ENCODE assay signal across 8 cellular contexts in the genomic region with DNA sequence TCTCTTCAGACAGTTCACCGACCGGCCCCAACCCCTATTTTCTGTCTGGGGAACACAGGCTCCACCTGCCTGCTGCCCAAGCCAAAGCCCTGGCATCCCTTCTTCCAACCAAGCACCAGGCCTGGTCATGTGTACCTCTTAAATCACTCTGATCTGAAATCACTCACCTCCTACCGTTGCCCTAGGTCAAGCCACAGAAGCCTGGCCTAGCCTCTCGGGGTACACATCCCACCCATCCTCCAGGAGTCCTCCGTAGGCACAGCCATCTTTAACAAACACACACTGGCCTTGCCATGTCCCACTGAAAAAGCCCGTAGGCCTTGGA.
DNase-seq lines count a peak whose midpoint lies in the region; ATAC-seq, FAIRE-seq and TF ChIP-seq lines count a peak whose summit lies in the region.

No MANE protein-coding gene starts in this region.

- TF ChIP-seq RAD21 in K562 (CRISPR knock-in tag; conservative IDR thresholded peaks at IDR 0.05 in 1 of 2, IDR thresholded peaks at IDR 0.05 in 1 of 2), result no peak

- H3K4me1 ChIP-seq in BE2C (peaks cover 45% of the 10 kb centered on the region), K562 (replicated peaks in 1 of 2; ENCODE audit: control insufficient read depth in 2 of 2, insufficient read depth in 2 of 2, low read length in 2 of 2) (peaks cover 17 to 24% of the 10 kb centered on the region in 2 experiments), mucosa of stomach (ENCODE audit: control insufficient read depth, insufficient read depth, low read length) (peaks cover 21% of the 10 kb centered on the region)

- H3K36me3 ChIP-seq in BE2C (no peaks in the 10 kb centered on the region), K562 (ENCODE audit: control insufficient read depth, insufficient read depth, low read length) (no peaks in the 10 kb centered on the region), mucosa of stomach (ENCODE audit: control insufficient read depth, insufficient read depth, low read length) (no peaks in the 10 kb centered on the region)

- H4K20me1 ChIP-seq in K562 (replicated peaks; ENCODE audit: control insufficient read depth, insufficient read depth, low read length), result no peaks in the 10 kb centered on the region

- no peak for TF ChIP-seq EP300 in K562 (IDR thresholded peaks at IDR 0.05; ENCODE audit: low read length)

- CTCF ChIA-PET in K562 (lab: Yijun Ruan, JAX; ENCODE audit: low intra/inter-chr PET ratio), result no interaction called here

- BruUV-seq in K562 (replicated peaks; lab: Mats Ljungman, UMichigan), result no TSS peak

- H3K9ac ChIP-seq in K562 (ENCODE audit: insufficient read depth in 1 of 2, low read depth in 2 of 2, low read length in 2 of 2), result peak overlapping the region; percentile 20 to 87; a peak in 2 of 4 replicates
- H3K9ac ChIP-seq in mucosa of stomach (ENCODE audit: low read length), result peak overlapping the region; percentile 54

- WGBS in K562 (ENCODE audit: insufficient coverage, low coverage, missing lambda C conversion rate), result 52% methylated on average over 4 of the region's 6 CpGs

- DNase-seq in BE2C, result no peak
- no peak for DNase-seq in K562 (ENCODE audit: extremely low read depth in 1 of 4, low spot score in 3 of 4)
- DNase-seq in NCI-H510A (lab: John Stamatoyannopoulos, UW), result no peak
- no peak for DNase-seq in GM19240 (ENCODE audit: insufficient read length, low spot score)
- DNase-seq in UCSD-AML1 (lab: John Stamatoyannopoulos, UW; ENCODE audit: unreplicated experiment), result no peak

- no peak overlapping the region; the same call in 1 of the 2 replicates for H3K4me2 ChIP-seq in K562 (ENCODE audit: insufficient read depth, low read length)

- H3K9me3 ChIP-seq in BE2C (no peaks in the 10 kb centered on the region), K562 (replicated peaks; ENCODE audit: control insufficient read depth, insufficient read depth, low read depth, low read length) (no peaks in the 10 kb centered on the region), mucosa of stomach (ENCODE audit: control insufficient read depth, low read length) (no peaks in the 10 kb centered on the region)

- H3K79me2 ChIP-seq in K562 (ENCODE audit: control insufficient read depth, insufficient read depth, low read length), result no peaks in the 10 kb centered on the region

- in situ Hi-C loops in K562 (cut with MboI), result no loop called here

- H3K4me3 ChIP-seq in BE2C (ENCODE audit: low read depth, low read length), result peak overlapping the region; percentile 12; the same call in 1 of the 2 replicates
- no peak overlapping the region for H3K4me3 ChIP-seq in K562
- no peak overlapping the region for H3K4me3 ChIP-seq in mucosa of stomach (ENCODE audit: low read length)

- POLR2A ChIA-PET in K562 (lab: Yijun Ruan, JAX), result interaction anchor here (1.3 kb wide), 1 partner anchor 9 kb away, joined by 6 read pairs; no protein-coding TSS in a partner anchor

- TF ChIP-seq POLR2A in K562 (conservative IDR thresholded peaks at IDR 0.05), result no peak

- TF ChIP-seq CTCF in BE2C (IDR thresholded peaks at IDR 0.05; ENCODE audit: low read depth, low read length), result no peak
- TF ChIP-seq CTCF in K562 (IDR thresholded peaks at IDR 0.05 in 2 of 3, conservative IDR thresholded peaks at IDR 0.05 in 1 of 3; ENCODE audit: insufficient read depth in 2 of 3, low read depth in 1 of 3, low read length in 3 of 3), result no peak

- no peaks in the 10 kb centered on the region for H3K9me1 ChIP-seq in K562 (ENCODE audit: control insufficient read depth, insufficient read depth, low read length)

- H2AFZ ChIP-seq in K562 (ENCODE audit: low read depth, low read length), result peak overlapping the region; percentile 93

- no peaks in the 10 kb centered on the region for H3K27me3 ChIP-seq in BE2C
- H3K27me3 ChIP-seq in K562 (ENCODE audit: control insufficient read depth in 2 of 2, insufficient read depth in 2 of 2, low read length in 2 of 2), result no peaks in the 10 kb centered on the region
- no peaks in the 10 kb centered on the region for H3K27me3 ChIP-seq in mucosa of stomach (ENCODE audit: control insufficient read depth, insufficient read depth, low read length)

- no peak for FAIRE-seq in K562 (lab: Jason Lieb, UNC)

- ATAC-seq in HG02885 (IDR thresholded peaks at IDR 0.05; ENCODE audit: poor library complexity, unreplicated experiment) (peak; percentile 15), K562 (no peak), HG03135 (IDR thresholded peaks at IDR 0.05; ENCODE audit: unreplicated experiment) (no peak)

- intact Hi-C loops in K562 (cut with micrococcal nuclease), result loop anchor here (1.0 kb wide), 1 partner anchor 107 kb away; no protein-coding TSS in a partner anchor

- peak overlapping the region; percentile 49; the same call in 1 of the 3 replicates for H3K27ac ChIP-seq in K562 (ENCODE audit: extremely low read depth, low read depth, low read length)

TF ChIP-seq in K562, 482 proteins besides CTCF, POLR2A, EP300 and RAD21:
- TF ChIP-seq, protein P1, sequence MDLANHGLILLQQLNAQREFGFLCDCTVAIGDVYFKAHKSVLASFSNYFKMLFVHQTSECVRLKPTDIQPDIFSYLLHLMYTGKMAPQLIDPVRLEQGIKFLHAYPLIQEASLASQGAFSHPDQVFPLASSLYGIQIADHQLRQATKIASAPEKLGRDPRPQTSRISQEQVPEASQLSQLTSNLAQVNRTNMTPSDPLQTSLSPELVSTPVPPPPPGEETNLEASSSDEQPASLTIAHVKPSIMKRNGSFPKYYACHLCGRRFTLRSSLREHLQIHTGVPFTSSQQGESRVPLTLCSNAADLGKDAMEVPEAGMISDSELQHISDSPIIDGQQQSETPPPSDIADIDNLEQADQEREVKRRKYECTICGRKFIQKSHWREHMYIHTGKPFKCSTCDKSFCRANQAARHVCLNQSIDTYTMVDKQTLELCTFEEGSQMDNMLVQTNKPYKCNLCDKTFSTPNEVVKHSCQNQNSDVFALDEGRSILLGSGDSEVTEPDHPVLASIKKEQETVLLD (IDR thresholded peaks at IDR 0.05), result no peak
- TF ChIP-seq SIN3B (IDR thresholded peaks at IDR 0.05; ENCODE audit: low read depth) (no peak), YY1 (IDR thresholded peaks at IDR 0.05; ENCODE audit: borderline replicate concordance in 1 of 3, control insufficient read depth in 1 of 3, extremely low read depth in 1 of 3, insufficient read depth in 3 of 3, insufficient read length in 1 of 3, insufficient replicate concordance in 2 of 3, low read depth in 1 of 3, low read length in 2 of 3) (no peak)
